Comparison of ENCODE assay signal across 9 cellular contexts in genomic region chr9:137316012-137316981, GRCh38. TPM values are rescaled to one million over a fixed set of nuclear protein-coding genes. Genes with fewer than 3 reads are reported as not detected.
DNase-seq lines count a peak whose midpoint lies in the region.
"Had no signal": no experiment of that assay in that cellular context is flagged by ENCODE, and none has a peak within 500 bp of the region (broad histone marks: within the 10 kb centered on the region; RNA-seq: fewer than 3 reads in every experiment).

No MANE protein-coding gene starts in this region.

- peaks cover 54% of the 10 kb centered on the region for H3K27me3 Mint-ChIP-seq in dendritic cell treated with granulocyte-macrophage colony-stimulating factor and Interleukin-4, amounts not matched to agents 40 ng/mL and 50 ng/mL, for 4 days

- H3K27me3 ChIP-seq in mucosa of stomach (ENCODE audit: control insufficient read depth, insufficient read depth, low read length) = peaks cover 15% of the 10 kb centered on the region

- H3K9me3 Mint-ChIP-seq in dendritic cell treated with granulocyte-macrophage colony-stimulating factor and Interleukin-4, amounts not matched to agents 40 ng/mL and 50 ng/mL, for 4 days = no peaks in the 10 kb centered on the region

- H3K9ac ChIP-seq in mucosa of stomach (ENCODE audit: low read length) = peak overlapping the region; percentile 48

- no peak overlapping the region for H3K4me3 ChIP-seq in mucosa of stomach (ENCODE audit: low read length)

- peaks cover 15% of the 10 kb centered on the region for H3K4me1 Mint-ChIP-seq in dendritic cell treated with granulocyte-macrophage colony-stimulating factor and Interleukin-4, amounts not matched to agents 40 ng/mL and 50 ng/mL, for 4 days (ENCODE audit: low read depth)

- intact Hi-C loops in dendritic cell treated with granulocyte-macrophage colony-stimulating factor and Interleukin-4, amounts not matched to agents 40 ng/mL and 50 ng/mL, for 4 days (cut with micrococcal nuclease) = no loop called here

- H3K4me3 Mint-ChIP-seq in dendritic cell treated with granulocyte-macrophage colony-stimulating factor and Interleukin-4, amounts not matched to agents 40 ng/mL and 50 ng/mL, for 4 days = no peak overlapping the region

- DNase-seq in SHP77 (lab: John Stamatoyannopoulos, UW) (peak; percentile 34 to 64), SHP77 treated with DMSO at 0.1 percent for 48 hours (lab: John Stamatoyannopoulos, UW) (no peak), NCI-H460 (ENCODE audit: extremely low read depth, low read depth) (peak; percentile 59), T1000 (lab: John Stamatoyannopoulos, UW) (no peak), inferior parietal cortex (ENCODE audit: extremely low spot score) (no peak), NCI-H1092 treated with DMSO at 0.1 percent for 48 hours (lab: John Stamatoyannopoulos, UW) (no peak)

- H3K4me1 ChIP-seq in mucosa of stomach (ENCODE audit: control insufficient read depth, insufficient read depth, low read length) = peaks cover 22% of the 10 kb centered on the region

- no peaks in the 10 kb centered on the region for H3K36me3 ChIP-seq in mucosa of stomach (ENCODE audit: control insufficient read depth, insufficient read depth, low read length)
- H3K36me3 ChIP-seq: neutrophil had no signal

- H3K27ac Mint-ChIP-seq in dendritic cell treated with granulocyte-macrophage colony-stimulating factor and Interleukin-4, amounts not matched to agents 40 ng/mL and 50 ng/mL, for 4 days = peak overlapping the region; percentile 24

- H3K36me3 Mint-ChIP-seq in dendritic cell treated with granulocyte-macrophage colony-stimulating factor and Interleukin-4, amounts not matched to agents 40 ng/mL and 50 ng/mL, for 4 days (ENCODE audit: low read depth) = no peaks in the 10 kb centered on the region

- no peaks in the 10 kb centered on the region for H3K9me3 ChIP-seq in mucosa of stomach (ENCODE audit: control insufficient read depth, low read length)
- H3K9me3 ChIP-seq: neutrophil had no signal

RNA-seq across cellular contexts. Expression of gene NRARP, which starts 14.2 kb away (rescaled TPM):
- 5.1 and 8.9 TPM in 2 replicates for total RNA-seq in NCI-H460 (2014; rRNA removed; shearing (Covaris generic))
- 9.7 and 13.0 TPM in 2 replicates for polyA plus RNA-seq in NCI-H460 (2014; cell fraction: nucleus; rRNA removed)

RNA-seq across cellular contexts. Expression of gene TOR4A, which starts 38.8 kb away (rescaled TPM):
- 30.5 and 32.0 TPM in 2 replicates for total RNA-seq in NCI-H460 (2014; rRNA removed; shearing (Covaris generic))
- polyA plus RNA-seq in NCI-H460 (2014; cell fraction: nucleus; rRNA removed) = 42.8 and 46.3 TPM in 2 replicates

Comparison
In these comparisons a context has a peak if more than half of its experiments do, and no peak if none do; other contexts are left out.
1. DNase-seq: peak in SHP77 (2 of 2) and NCI-H460 (single experiment); none in SHP77 treated with DMSO at 0.1 percent for 48 hours (single experiment), T1000 (single experiment), inferior parietal cortex (single experiment) and NCI-H1092 treated with DMSO at 0.1 percent for 48 hours (single experiment).